Comparison of ENCODE assay signal across 1 cellular context in the genomic region with DNA sequence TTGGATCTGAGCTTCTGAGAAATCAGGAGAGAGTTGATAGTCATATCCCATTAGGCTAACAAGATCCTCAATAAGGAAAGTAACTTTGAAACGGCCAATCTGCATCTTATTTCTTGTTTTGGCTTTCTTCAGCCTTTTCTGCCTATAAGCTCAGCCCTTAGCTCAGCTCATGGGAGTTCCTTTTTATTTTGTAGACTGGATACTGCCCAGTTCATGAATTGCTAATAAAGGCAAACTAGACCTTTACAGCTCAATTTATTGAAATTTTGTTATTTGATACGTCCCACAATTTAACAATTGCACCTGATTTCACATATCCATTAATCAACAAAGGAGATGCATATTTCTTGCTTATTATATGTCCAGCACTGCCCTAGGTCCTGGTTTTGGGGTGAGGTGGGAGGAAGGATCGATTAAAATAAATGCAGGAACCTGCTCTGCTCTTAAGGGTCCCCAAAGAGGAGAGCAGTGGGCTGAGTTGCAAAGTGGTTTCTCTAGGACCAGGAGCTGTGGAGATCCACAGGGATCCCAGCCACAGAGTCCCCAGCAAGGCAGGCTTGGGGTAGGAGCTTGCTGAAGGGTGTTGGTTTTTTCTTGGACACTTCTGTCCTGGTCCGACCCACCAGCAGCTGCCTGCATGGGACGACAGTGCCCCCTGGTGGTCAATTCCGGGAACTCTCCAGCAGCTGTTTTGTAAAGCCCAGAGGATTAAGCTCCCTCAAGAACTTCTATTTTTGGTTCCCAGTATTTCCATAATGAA.
TF ChIP-seq lines count a peak whose summit lies in the region.

No MANE protein-coding gene starts in this region.

TF ChIP-seq in K562, 482 proteins besides CTCF, POLR2A, EP300 and RAD21 (continued from another document and continues in another):
- TF ChIP-seq, protein P1, sequence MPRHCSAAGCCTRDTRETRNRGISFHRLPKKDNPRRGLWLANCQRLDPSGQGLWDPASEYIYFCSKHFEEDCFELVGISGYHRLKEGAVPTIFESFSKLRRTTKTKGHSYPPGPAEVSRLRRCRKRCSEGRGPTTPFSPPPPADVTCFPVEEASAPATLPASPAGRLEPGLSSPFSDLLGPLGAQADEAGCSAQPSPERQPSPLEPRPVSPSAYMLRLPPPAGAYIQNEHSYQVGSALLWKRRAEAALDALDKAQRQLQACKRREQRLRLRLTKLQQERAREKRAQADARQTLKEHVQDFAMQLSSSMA (CRISPR knock-in tag; IDR thresholded peaks at IDR 0.05), result no peak
- TF ChIP-seq CBX8 (IDR thresholded peaks at IDR 0.05; ENCODE audit: borderline replicate concordance, extremely low read depth, low read depth, low read length, poor library complexity, severe bottlenecking) (no peak), SETDB1 (IDR thresholded peaks at IDR 0.05; ENCODE audit: low read length) (no peak), POLR2AphosphoS5 (IDR thresholded peaks at IDR 0.05; ENCODE audit: control insufficient read depth, insufficient read depth, low read depth, low read length) (no peak), ZNF77 (CRISPR knock-in tag; IDR thresholded peaks at IDR 0.05) (no peak), NUFIP1 (IDR thresholded peaks at IDR 0.05; ENCODE audit: partially characterized antibody) (no peak), HDAC6 (IDR thresholded peaks at IDR 0.05; ENCODE audit: low read depth, low read length) (no peak), POLR3G (IDR thresholded peaks at IDR 0.05; ENCODE audit: extremely low read depth, insufficient read length, insufficient replicate concordance) (no peak), POLR2B (IDR thresholded peaks at IDR 0.05; ENCODE audit: low read depth, partially characterized antibody) (no peak), RUNX1 (IDR thresholded peaks at IDR 0.05; ENCODE audit: low read depth) (no peak), JUNB (CRISPR knock-in tag; conservative IDR thresholded peaks at IDR 0.05) (no peak), ETV5 (CRISPR knock-in tag; IDR thresholded peaks at IDR 0.05; ENCODE audit: low read depth) (0 out of 2 replicates have a peak, but pooled peaks have one; percentile 27), ZFP1 (CRISPR knock-in tag; IDR thresholded peaks at IDR 0.05) (no peak), FOXA1 (IDR thresholded peaks at IDR 0.05; ENCODE audit: borderline replicate concordance) (no peak), FOXA3 (CRISPR knock-in tag; conservative IDR thresholded peaks at IDR 0.05 in 1 of 2, IDR thresholded peaks at IDR 0.05 in 1 of 2) (0 out of 4 replicates have a peak, but pooled peaks of 1 of the 2 experiments have one; percentile 6), NFIC (IDR thresholded peaks at IDR 0.05) (no peak), U2AF2 (optimal IDR thresholded peaks at IDR 0.05; ENCODE audit: low read depth, low read length) (no peak), BCL6 (CRISPR knock-in tag; IDR thresholded peaks at IDR 0.05) (no peak), FOXJ3 (CRISPR knock-in tag; IDR thresholded peaks at IDR 0.05) (no peak), ZNF217 (CRISPR knock-in tag; IDR thresholded peaks at IDR 0.05) (no peak), SRF (CRISPR knock-in tag; IDR thresholded peaks at IDR 0.05) (no peak), ZNF253 (CRISPR knock-in tag; conservative IDR thresholded peaks at IDR 0.05) (no peak), ZNF146 (CRISPR knock-in tag; IDR thresholded peaks at IDR 0.05; ENCODE audit: unreplicated experiment) (no peak), SP1 (CRISPR knock-in tag; IDR thresholded peaks at IDR 0.05) (peak; percentile 61), PTTG1 (tag; IDR thresholded peaks at IDR 0.05; ENCODE audit: low read depth) (no peak), ZNF232 (CRISPR knock-in tag; IDR thresholded peaks at IDR 0.05) (no peak), ZFP36 (IDR thresholded peaks at IDR 0.05; ENCODE audit: low read depth, low read length, partially characterized antibody) (peak; percentile 42), SLC30A9 (CRISPR knock-in tag; IDR thresholded peaks at IDR 0.05) (no peak), COPS2 (conservative IDR thresholded peaks at IDR 0.05) (no peak), TCF7 (IDR thresholded peaks at IDR 0.05; ENCODE audit: borderline replicate concordance) (no peak), NFE2 (IDR thresholded peaks at IDR 0.05; ENCODE audit: low read depth) (no peak), MCM2 (IDR thresholded peaks at IDR 0.05; ENCODE audit: low read depth) (no peak), ZNF347 (CRISPR knock-in tag; IDR thresholded peaks at IDR 0.05; ENCODE audit: low read depth) (no peak), PCBP1 (IDR thresholded peaks at IDR 0.05; ENCODE audit: low read depth, low read length, poor library complexity, severe bottlenecking) (no peak), NR2F6 (CRISPR knock-in tag; IDR thresholded peaks at IDR 0.05) (no peak), ZFPM2 (CRISPR knock-in tag; IDR thresholded peaks at IDR 0.05) (no peak), FUS (optimal IDR thresholded peaks at IDR 0.05; ENCODE audit: low read depth, low read length) (no peak), ZNF3 (CRISPR knock-in tag; IDR thresholded peaks at IDR 0.05) (no peak), TBL1XR1 (IDR thresholded peaks at IDR 0.05; ENCODE audit: low read length in 2 of 2) (peak in 1 of 2 experiments; percentile 44; a peak in 1 of 4 replicates), ZKSCAN1 (IDR thresholded peaks at IDR 0.05; ENCODE audit: low read depth, low read length) (no peak), ZNF41 (CRISPR knock-in tag; conservative IDR thresholded peaks at IDR 0.05) (no peak), ARID1B (IDR thresholded peaks at IDR 0.05) (no peak), ZNF584 (CRISPR knock-in tag; IDR thresholded peaks at IDR 0.05; ENCODE audit: low read depth) (no peak), ZNF431 (CRISPR knock-in tag; IDR thresholded peaks at IDR 0.05) (no peak)
- TF ChIP-seq, protein P2, sequence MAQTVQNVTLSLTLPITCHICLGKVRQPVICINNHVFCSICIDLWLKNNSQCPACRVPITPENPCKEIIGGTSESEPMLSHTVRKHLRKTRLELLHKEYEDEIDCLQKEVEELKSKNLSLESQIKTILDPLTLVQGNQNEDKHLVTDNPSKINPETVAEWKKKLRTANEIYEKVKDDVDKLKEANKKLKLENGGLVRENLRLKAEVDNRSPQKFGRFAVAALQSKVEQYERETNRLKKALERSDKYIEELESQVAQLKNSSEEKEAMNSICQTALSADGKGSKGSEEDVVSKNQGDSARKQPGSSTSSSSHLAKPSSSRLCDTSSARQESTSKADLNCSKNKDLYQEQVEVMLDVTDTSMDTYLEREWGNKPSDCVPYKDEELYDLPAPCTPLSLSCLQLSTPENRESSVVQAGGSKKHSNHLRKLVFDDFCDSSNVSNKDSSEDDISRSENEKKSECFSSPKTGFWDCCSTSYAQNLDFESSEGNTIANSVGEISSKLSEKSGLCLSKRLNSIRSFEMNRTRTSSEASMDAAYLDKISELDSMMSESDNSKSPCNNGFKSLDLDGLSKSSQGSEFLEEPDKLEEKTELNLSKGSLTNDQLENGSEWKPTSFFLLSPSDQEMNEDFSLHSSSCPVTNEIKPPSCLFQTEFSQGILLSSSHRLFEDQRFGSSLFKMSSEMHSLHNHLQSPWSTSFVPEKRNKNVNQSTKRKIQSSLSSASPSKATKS (CRISPR knock-in tag; IDR thresholded peaks at IDR 0.05), result no peak
- TF ChIP-seq, protein P3, sequence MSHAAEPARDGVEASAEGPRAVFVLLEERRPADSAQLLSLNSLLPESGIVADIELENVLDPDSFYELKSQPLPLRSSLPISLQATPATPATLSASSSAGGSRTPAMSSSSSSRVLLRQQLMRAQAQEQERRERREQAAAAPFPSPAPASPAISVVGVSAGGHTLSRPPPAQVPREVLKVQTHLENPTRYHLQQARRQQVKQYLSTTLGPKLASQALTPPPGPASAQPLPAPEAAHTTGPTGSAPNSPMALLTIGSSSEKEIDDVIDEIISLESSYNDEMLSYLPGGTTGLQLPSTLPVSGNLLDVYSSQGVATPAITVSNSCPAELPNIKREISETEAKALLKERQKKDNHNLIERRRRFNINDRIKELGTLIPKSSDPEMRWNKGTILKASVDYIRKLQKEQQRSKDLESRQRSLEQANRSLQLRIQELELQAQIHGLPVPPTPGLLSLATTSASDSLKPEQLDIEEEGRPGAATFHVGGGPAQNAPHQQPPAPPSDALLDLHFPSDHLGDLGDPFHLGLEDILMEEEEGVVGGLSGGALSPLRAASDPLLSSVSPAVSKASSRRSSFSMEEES (CRISPR knock-in tag; IDR thresholded peaks at IDR 0.05), result no peak
- TF ChIP-seq, protein P4, sequence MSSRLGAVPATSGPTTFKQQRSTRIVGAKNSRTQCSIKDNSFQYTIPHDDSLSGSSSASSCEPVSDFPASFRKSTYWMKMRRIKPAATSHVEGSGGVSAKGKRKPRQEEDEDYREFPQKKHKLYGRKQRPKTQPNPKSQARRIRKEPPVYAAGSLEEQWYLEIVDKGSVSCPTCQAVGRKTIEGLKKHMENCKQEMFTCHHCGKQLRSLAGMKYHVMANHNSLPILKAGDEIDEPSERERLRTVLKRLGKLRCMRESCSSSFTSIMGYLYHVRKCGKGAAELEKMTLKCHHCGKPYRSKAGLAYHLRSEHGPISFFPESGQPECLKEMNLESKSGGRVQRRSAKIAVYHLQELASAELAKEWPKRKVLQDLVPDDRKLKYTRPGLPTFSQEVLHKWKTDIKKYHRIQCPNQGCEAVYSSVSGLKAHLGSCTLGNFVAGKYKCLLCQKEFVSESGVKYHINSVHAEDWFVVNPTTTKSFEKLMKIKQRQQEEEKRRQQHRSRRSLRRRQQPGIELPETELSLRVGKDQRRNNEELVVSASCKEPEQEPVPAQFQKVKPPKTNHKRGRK (tag; IDR thresholded peaks at IDR 0.05), result no peak
- TF ChIP-seq, protein P5, sequence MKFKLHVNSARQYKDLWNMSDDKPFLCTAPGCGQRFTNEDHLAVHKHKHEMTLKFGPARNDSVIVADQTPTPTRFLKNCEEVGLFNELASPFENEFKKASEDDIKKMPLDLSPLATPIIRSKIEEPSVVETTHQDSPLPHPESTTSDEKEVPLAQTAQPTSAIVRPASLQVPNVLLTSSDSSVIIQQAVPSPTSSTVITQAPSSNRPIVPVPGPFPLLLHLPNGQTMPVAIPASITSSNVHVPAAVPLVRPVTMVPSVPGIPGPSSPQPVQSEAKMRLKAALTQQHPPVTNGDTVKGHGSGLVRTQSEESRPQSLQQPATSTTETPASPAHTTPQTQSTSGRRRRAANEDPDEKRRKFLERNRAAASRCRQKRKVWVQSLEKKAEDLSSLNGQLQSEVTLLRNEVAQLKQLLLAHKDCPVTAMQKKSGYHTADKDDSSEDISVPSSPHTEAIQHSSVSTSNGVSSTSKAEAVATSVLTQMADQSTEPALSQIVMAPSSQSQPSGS (CRISPR knock-in tag; IDR thresholded peaks at IDR 0.05), result no peak
- TF ChIP-seq, protein P6, sequence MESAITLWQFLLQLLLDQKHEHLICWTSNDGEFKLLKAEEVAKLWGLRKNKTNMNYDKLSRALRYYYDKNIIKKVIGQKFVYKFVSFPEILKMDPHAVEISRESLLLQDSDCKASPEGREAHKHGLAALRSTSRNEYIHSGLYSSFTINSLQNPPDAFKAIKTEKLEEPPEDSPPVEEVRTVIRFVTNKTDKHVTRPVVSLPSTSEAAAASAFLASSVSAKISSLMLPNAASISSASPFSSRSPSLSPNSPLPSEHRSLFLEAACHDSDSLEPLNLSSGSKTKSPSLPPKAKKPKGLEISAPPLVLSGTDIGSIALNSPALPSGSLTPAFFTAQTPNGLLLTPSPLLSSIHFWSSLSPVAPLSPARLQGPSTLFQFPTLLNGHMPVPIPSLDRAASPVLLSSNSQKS (CRISPR knock-in tag; IDR thresholded peaks at IDR 0.05), result no peak
- TF ChIP-seq, protein P7, sequence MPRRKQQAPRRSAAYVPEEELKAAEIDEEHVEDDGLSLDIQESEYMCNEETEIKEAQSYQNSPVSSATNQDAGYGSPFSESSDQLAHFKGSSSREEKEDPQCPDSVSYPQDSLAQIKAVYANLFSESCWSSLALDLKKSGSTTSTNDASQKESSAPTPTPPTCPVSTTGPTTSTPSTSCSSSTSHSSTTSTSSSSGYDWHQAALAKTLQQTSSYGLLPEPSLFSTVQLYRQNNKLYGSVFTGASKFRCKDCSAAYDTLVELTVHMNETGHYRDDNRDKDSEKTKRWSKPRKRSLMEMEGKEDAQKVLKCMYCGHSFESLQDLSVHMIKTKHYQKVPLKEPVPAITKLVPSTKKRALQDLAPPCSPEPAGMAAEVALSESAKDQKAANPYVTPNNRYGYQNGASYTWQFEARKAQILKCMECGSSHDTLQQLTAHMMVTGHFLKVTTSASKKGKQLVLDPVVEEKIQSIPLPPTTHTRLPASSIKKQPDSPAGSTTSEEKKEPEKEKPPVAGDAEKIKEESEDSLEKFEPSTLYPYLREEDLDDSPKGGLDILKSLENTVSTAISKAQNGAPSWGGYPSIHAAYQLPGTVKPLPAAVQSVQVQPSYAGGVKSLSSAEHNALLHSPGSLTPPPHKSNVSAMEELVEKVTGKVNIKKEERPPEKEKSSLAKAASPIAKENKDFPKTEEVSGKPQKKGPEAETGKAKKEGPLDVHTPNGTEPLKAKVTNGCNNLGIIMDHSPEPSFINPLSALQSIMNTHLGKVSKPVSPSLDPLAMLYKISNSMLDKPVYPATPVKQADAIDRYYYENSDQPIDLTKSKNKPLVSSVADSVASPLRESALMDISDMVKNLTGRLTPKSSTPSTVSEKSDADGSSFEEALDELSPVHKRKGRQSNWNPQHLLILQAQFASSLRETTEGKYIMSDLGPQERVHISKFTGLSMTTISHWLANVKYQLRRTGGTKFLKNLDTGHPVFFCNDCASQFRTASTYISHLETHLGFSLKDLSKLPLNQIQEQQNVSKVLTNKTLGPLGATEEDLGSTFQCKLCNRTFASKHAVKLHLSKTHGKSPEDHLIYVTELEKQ (CRISPR knock-in tag; IDR thresholded peaks at IDR 0.05), result no peak
- TF ChIP-seq, protein P8, sequence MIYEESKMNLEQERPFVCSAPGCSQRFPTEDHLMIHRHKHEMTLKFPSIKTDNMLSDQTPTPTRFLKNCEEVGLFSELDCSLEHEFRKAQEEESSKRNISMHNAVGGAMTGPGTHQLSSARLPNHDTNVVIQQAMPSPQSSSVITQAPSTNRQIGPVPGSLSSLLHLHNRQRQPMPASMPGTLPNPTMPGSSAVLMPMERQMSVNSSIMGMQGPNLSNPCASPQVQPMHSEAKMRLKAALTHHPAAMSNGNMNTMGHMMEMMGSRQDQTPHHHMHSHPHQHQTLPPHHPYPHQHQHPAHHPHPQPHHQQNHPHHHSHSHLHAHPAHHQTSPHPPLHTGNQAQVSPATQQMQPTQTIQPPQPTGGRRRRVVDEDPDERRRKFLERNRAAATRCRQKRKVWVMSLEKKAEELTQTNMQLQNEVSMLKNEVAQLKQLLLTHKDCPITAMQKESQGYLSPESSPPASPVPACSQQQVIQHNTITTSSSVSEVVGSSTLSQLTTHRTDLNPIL (CRISPR knock-in tag; IDR thresholded peaks at IDR 0.05), result no peak
- TF ChIP-seq, protein P9, sequence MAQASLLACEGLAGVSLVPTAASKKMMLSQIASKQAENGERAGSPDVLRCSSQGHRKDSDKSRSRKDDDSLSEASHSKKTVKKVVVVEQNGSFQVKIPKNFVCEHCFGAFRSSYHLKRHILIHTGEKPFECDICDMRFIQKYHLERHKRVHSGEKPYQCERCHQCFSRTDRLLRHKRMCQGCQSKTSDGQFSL (CRISPR knock-in tag; IDR thresholded peaks at IDR 0.05), result no peak
- TF ChIP-seq, protein P9 (tag; IDR thresholded peaks at IDR 0.05), result no peak
